Comparison of ENCODE assay signal across 17 cellular contexts in genomic region chr10:71743099-71743838, GRCh38. TPM values are rescaled to one million over a fixed set of nuclear protein-coding genes. Genes with fewer than 3 reads are reported as not detected.
DNase-seq lines count a peak whose midpoint lies in the region; ATAC-seq lines count a peak whose summit lies in the region.
"Had no signal": no experiment of that assay in that cellular context is flagged by ENCODE, and none has a peak within 500 bp of the region (broad histone marks: within the 10 kb centered on the region; RNA-seq: fewer than 3 reads in every experiment).

No MANE protein-coding gene starts in this region.

- no peaks in the 10 kb centered on the region for H3K27me3 Mint-ChIP-seq in activated CD4-positive, alpha-beta T cell treated with anti-CD3 and anti-CD28 coated beads for 36 hours
- H3K27me3 Mint-ChIP-seq in IgD-negative memory B cell = peaks cover 2% of the 10 kb centered on the region
- H3K27me3 Mint-ChIP-seq in activated T-helper 17 cell treated with anti-CD3 and anti-CD28 coated beads, Interleukin-2, amount 50 U/mL, for 72 hours = no peaks in the 10 kb centered on the region
- H3K27me3 Mint-ChIP-seq in naive thymus-derived CD8-positive, alpha-beta T cell = no peaks in the 10 kb centered on the region

- POLR2A ChIA-PET in activated CD4-positive, alpha-beta T cell treated with anti-CD3 and anti-CD28 coated beads for 36 hours (lab: Charles Lee) = interaction anchor here (0.6 to 1.5 kb wide), 2 partner anchors 15 to 345 kb away, joined by 3 to 5 read pairs; no protein-coding TSS in a partner anchor
- POLR2A ChIA-PET in naive thymus-derived CD8-positive, alpha-beta T cell (lab: Charles Lee) = interaction anchor here (0.6 to 41.4 kb wide), 7 partner anchors 1 to 411 kb away, joined by 3 to 1679 read pairs (median 28); partner anchors contain the start of genes C10orf105 and VSIR

- intact Hi-C loops in activated CD4-positive, alpha-beta T cell treated with anti-CD3 and anti-CD28 coated beads for 36 hours (cut with DNase I, micrococcal nuclease) = no loop called here

- CTCF ChIA-PET in activated CD4-positive, alpha-beta T cell treated with anti-CD3 and anti-CD28 coated beads for 36 hours (lab: Charles Lee) = interaction anchor here (0.6 to 5.6 kb wide), 5 partner anchors 13 to 371 kb away, joined by 3 to 26 read pairs (median 5); no protein-coding TSS in a partner anchor

- peaks cover 100% of the 10 kb centered on the region for H3K4me1 Mint-ChIP-seq in activated CD4-positive, alpha-beta T cell treated with anti-CD3 and anti-CD28 coated beads for 36 hours
- H3K4me1 Mint-ChIP-seq in IgD-negative memory B cell = peaks cover 26 to 61% (median 52%) of the 10 kb centered on the region in 3 donors
- H3K4me1 Mint-ChIP-seq in activated T-helper 17 cell treated with anti-CD3 and anti-CD28 coated beads, Interleukin-2, amount 50 U/mL, for 72 hours = peaks cover 70% of the 10 kb centered on the region
- H3K4me1 Mint-ChIP-seq in naive thymus-derived CD8-positive, alpha-beta T cell = peaks cover 63 to 100% (median 100%) of the 10 kb centered on the region in 4 donors

- peaks cover 20% of the 10 kb centered on the region for H3K36me3 Mint-ChIP-seq in activated CD4-positive, alpha-beta T cell treated with anti-CD3 and anti-CD28 coated beads for 36 hours (ENCODE audit: low read depth)
- H3K36me3 Mint-ChIP-seq in IgD-negative memory B cell = no peaks in the 10 kb centered on the region
- peaks cover 18% of the 10 kb centered on the region for H3K36me3 Mint-ChIP-seq in activated T-helper 17 cell treated with anti-CD3 and anti-CD28 coated beads, Interleukin-2, amount 50 U/mL, for 72 hours (ENCODE audit: low read depth)
- no peaks in the 10 kb centered on the region for H3K36me3 Mint-ChIP-seq in naive thymus-derived CD8-positive, alpha-beta T cell

- no peak overlapping the region for H3K4me3 Mint-ChIP-seq in activated CD4-positive, alpha-beta T cell treated with anti-CD3 and anti-CD28 coated beads for 36 hours
- no peak overlapping the region for H3K4me3 Mint-ChIP-seq in IgD-negative memory B cell
- peak overlapping the region; percentile 82 for H3K4me3 Mint-ChIP-seq in activated T-helper 17 cell treated with anti-CD3 and anti-CD28 coated beads, Interleukin-2, amount 50 U/mL, for 72 hours
- H3K4me3 Mint-ChIP-seq in naive thymus-derived CD8-positive, alpha-beta T cell = peak overlapping the region; percentile 59 to 92 (median 80)

- no peak for ATAC-seq in activated CD4-positive, alpha-beta T cell treated with anti-CD3 and anti-CD28 coated beads for 36 hours
- peak; percentile 11 for ATAC-seq in activated T-helper 17 cell treated with anti-CD3 and anti-CD28 coated beads, Interleukin-2, amount 50 U/mL, for 72 hours (replicated peaks)
- no peak for ATAC-seq in naive thymus-derived CD8-positive, alpha-beta T cell
- ATAC-seq in GM21447 (IDR thresholded peaks at IDR 0.05; ENCODE audit: unreplicated experiment) = no peak
- ATAC-seq: A549, mucosa of descending colon, pancreas had no signal

- H3K27ac Mint-ChIP-seq in activated CD4-positive, alpha-beta T cell treated with anti-CD3 and anti-CD28 coated beads for 36 hours = peak overlapping the region; percentile 97
- peak overlapping the region in 2 of 3 donors; percentile 0 to 28 for H3K27ac Mint-ChIP-seq in IgD-negative memory B cell
- H3K27ac Mint-ChIP-seq in activated T-helper 17 cell treated with anti-CD3 and anti-CD28 coated beads, Interleukin-2, amount 50 U/mL, for 72 hours = peak overlapping the region; percentile 97
- peak overlapping the region; percentile 91 to 100 (median 97) for H3K27ac Mint-ChIP-seq in naive thymus-derived CD8-positive, alpha-beta T cell

- no peak for DNase-seq in activated CD4-positive, alpha-beta T cell treated with anti-CD3 and anti-CD28 coated beads for 36 hours
- DNase-seq in activated CD4-positive, alpha-beta T cell treated with anti-CD3 and anti-CD28 coated beads, Interleukin-2, amount 50 U/mL, for 1 hour = no peak
- DNase-seq in naive thymus-derived CD8-positive, alpha-beta T cell = no peak
- DNase-seq in retina (no peak), NCI-H524 (lab: John Stamatoyannopoulos, UW) (no peak)
- DNase-seq: activated CD4-positive, alpha-beta T cell treated with anti-CD3 and anti-CD28 coated beads for 4 hours; brain microvascular endothelial cell; MM.1S; pancreas; stimulated activated CD4-positive, alpha-beta T cell treated with anti-CD3 and anti-CD28 coated beads, Interleukin-4, amount 100 ng/mL, for 4 hours; T-helper 9 cell; transverse colon had no signal

- H3K9me3 Mint-ChIP-seq in activated CD4-positive, alpha-beta T cell treated with anti-CD3 and anti-CD28 coated beads for 36 hours (ENCODE audit: low read depth) = peaks cover 3% of the 10 kb centered on the region
- H3K9me3 Mint-ChIP-seq in IgD-negative memory B cell = no peaks in the 10 kb centered on the region
- no peaks in the 10 kb centered on the region for H3K9me3 Mint-ChIP-seq in activated T-helper 17 cell treated with anti-CD3 and anti-CD28 coated beads, Interleukin-2, amount 50 U/mL, for 72 hours
- H3K9me3 Mint-ChIP-seq in naive thymus-derived CD8-positive, alpha-beta T cell = no peaks in the 10 kb centered on the region

RNA-seq across cellular contexts. Expression of gene C10orf105, which starts 23.7 kb away (rescaled TPM):
- total RNA-seq in activated CD4-positive, alpha-beta T cell treated with anti-CD3 and anti-CD28 coated beads for 36 hours = under 1 TPM; 0.34 to 0.40 TPM
- not detected for polyA plus RNA-seq in IgD-negative memory B cell
- total RNA-seq in activated T-helper 17 cell treated with anti-CD3 and anti-CD28 coated beads, Interleukin-2, amount 50 U/mL, for 72 hours = 1 to 10 TPM in 1 of 2 donors, under 1 TPM in 1; 0.04 to 1.0 TPM
- total RNA-seq in naive thymus-derived CD8-positive, alpha-beta T cell = under 1 TPM; 0.21 to 0.25 TPM
- polyA plus RNA-seq in naive thymus-derived CD8-positive, alpha-beta T cell = under 1 TPM in 1 of 3 donors, not detected in 2; 0.10 TPM
- polyA plus RNA-seq: A549 had no signal

RNA-seq across cellular contexts. Expression of gene VSIR, which starts 30.1 kb away (rescaled TPM):
- 100 to 1,000 TPM in 1 of 2 experiments, 10 to 100 TPM in 1; 78.2 to 104 TPM for total RNA-seq in activated CD4-positive, alpha-beta T cell treated with anti-CD3 and anti-CD28 coated beads for 36 hours
- 73.6 TPM for polyA plus RNA-seq in IgD-negative memory B cell
- 100 to 1,000 TPM in 1 of 2 donors, 10 to 100 TPM in 1; 27.9 to 125 TPM for total RNA-seq in activated T-helper 17 cell treated with anti-CD3 and anti-CD28 coated beads, Interleukin-2, amount 50 U/mL, for 72 hours
- 100 to 1,000 TPM; 102 to 114 TPM for total RNA-seq in naive thymus-derived CD8-positive, alpha-beta T cell
- 100 to 1,000 TPM; 211 to 343 (median 262) TPM for polyA plus RNA-seq in naive thymus-derived CD8-positive, alpha-beta T cell

Comparison
In these comparisons a context has a peak if more than half of its experiments do, and no peak if none do; other contexts are left out.
1. H3K27ac Mint-ChIP-seq: peak in every context shown above with its lines; median percentile 97 in activated CD4-positive, alpha-beta T cell treated with anti-CD3 and anti-CD28 coated beads for 36 hours; 97 in activated T-helper 17 cell treated with anti-CD3 and anti-CD28 coated beads, Interleukin-2, amount 50 U/mL, for 72 hours; 97 in naive thymus-derived CD8-positive, alpha-beta T cell; 14 in IgD-negative memory B cell.
2. H3K4me3 Mint-ChIP-seq: peak in activated T-helper 17 cell treated with anti-CD3 and anti-CD28 coated beads, Interleukin-2, amount 50 U/mL, for 72 hours (single experiment) and naive thymus-derived CD8-positive, alpha-beta T cell (10 of 10); none in activated CD4-positive, alpha-beta T cell treated with anti-CD3 and anti-CD28 coated beads for 36 hours (single experiment) and IgD-negative memory B cell (0 of 4).